ENCODE assay signal across 8 cellular contexts in the genomic region with DNA sequence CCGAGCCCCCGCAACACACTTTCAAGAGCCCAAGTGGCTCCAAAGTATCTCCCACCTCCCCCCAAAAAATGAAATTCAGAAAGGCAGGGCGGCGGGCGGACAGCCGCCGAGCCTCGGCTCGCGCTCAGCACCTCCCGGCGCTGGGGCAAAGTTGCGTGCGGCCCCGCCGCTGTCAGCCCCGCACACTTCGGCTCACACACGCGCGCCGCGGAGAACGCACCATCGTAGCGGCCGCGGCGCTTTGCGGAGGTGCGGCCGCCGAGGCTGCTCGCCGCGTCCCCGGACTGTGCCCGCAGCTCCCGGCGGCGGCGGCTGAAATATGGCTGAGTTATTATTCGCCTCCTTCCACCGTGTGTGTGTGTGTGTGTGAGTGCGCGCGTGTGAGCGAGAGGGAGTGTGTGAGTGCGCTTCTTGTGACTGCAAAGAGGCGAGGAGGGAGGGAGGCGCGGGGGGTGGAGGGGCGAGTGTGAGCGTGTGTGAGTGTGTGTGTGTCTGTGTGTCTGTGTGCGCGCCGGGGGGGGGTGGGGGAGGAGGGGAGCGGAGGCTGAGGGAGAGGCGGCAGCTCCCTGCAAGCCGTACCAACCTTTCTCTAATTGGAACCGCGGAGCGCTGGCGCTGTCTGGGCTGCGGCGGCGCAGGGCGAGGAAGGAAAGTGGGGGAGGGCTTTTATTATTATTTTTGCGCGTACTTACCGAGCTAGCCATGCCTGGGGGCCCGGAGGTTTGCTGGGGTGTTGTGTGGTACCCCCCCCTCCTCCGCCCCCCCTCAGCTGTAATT. TPM values are rescaled to one million over a fixed set of nuclear protein-coding genes. Genes with fewer than 3 reads are reported as not detected.
DNase-seq lines count a peak whose midpoint lies in the region; ATAC-seq and TF ChIP-seq lines count a peak whose summit lies in the region.

No MANE protein-coding gene starts in this region.

- CTCF ChIA-PET in WTC11 (lab: Charles Lee) = interaction anchor here (0.7 to 3.9 kb wide), 15 partner anchors 10 to 1156 kb away, joined by 3 to 40 read pairs (median 4); partner anchors contain the start of gene FOCAD

- peak overlapping the region; percentile 43; the same call in 1 of the 2 replicates for H3K4me2 ChIP-seq in MM.1S (ENCODE audit: low read depth, low read length)

- H3K9ac ChIP-seq in MM.1S (ENCODE audit: low read length) = peak overlapping the region; percentile 64

- H3K79me2 ChIP-seq in MM.1S (ENCODE audit: low read length) = peaks cover 47% of the 10 kb centered on the region

- peak; percentile 89 for DNase-seq in DMS 273 (lab: John Stamatoyannopoulos, UW; ENCODE audit: unreplicated experiment)
- peak; percentile 47 for DNase-seq in MM.1S
- peak; percentile 49 for DNase-seq in WTC11 (ENCODE audit: low spot score)
- peak in 57 of 61 donors; percentile 36 to 90 (median 79) for DNase-seq in caudate nucleus (lab: John Stamatoyannopoulos, UW)
- peak; percentile 80 for DNase-seq in islet precursor cell
- peak; percentile 54 to 56 for DNase-seq in stimulated activated CD4-positive, alpha-beta T cell treated with anti-CD3 and anti-CD28 coated beads, Interleukin-12 subunit alpha, Interleukin-12 subunit beta, amount 100 ng/mL, for 24 hours (ENCODE audit: low read depth in 2 of 2)
- no peak for DNase-seq in A172 (ENCODE audit: low spot score)

- peak overlapping the region; percentile 64 for H3K4me3 ChIP-seq in MM.1S (ENCODE audit: low read length)

- H3F3A ChIP-seq in MM.1S (ENCODE audit: insufficient read depth, low read length) = peaks cover 16% of the 10 kb centered on the region

- H3K4me1 Mint-ChIP-seq in WTC11 = peaks cover 29% of the 10 kb centered on the region

- H2AFZ ChIP-seq in MM.1S (ENCODE audit: low read length) = peak overlapping the region; percentile 67; the same call in 1 of the 2 replicates

- H3K27ac ChIP-seq in MM.1S (ENCODE audit: low read length) (peak overlapping the region; percentile 78; the same call in 1 of the 2 replicates), caudate nucleus (ENCODE audit: low read depth, low read length) (peak overlapping the region; percentile 96)

- no peaks in the 10 kb centered on the region for H3K36me3 Mint-ChIP-seq in WTC11

- no peak for TF ChIP-seq CTCF in MM.1S (IDR thresholded peaks at IDR 0.05; ENCODE audit: low read length)
- no peak for TF ChIP-seq CTCF in WTC11 (IDR thresholded peaks at IDR 0.05)

- peak overlapping the region; percentile 73 for H3K4me3 Mint-ChIP-seq in WTC11

- no peaks in the 10 kb centered on the region for H3K4me1 ChIP-seq in MM.1S (ENCODE audit: low read length)

- H3K27me3 ChIP-seq in MM.1S (replicated peaks; ENCODE audit: insufficient read depth, low read length) = no peaks in the 10 kb centered on the region

- H3K9me3 ChIP-seq in MM.1S (replicated peaks; ENCODE audit: insufficient read depth, low read length) = no peaks in the 10 kb centered on the region

- peak; percentile 17 for ATAC-seq in GM21529 (IDR thresholded peaks at IDR 0.05; ENCODE audit: unreplicated experiment)
- ATAC-seq in WTC11 = peak; percentile 38

- no peaks in the 10 kb centered on the region for H4K20me1 ChIP-seq in MM.1S (ENCODE audit: insufficient read depth, low read length)

- POLR2A ChIA-PET in WTC11 (lab: Charles Lee) = interaction anchor here (0.7 to 1.5 kb wide), 4 partner anchors 37 to 641 kb away, joined by 4 to 10 read pairs (median 4); partner anchors contain the start of gene FOCAD

- H3K9me2 ChIP-seq in MM.1S (replicated peaks; ENCODE audit: insufficient read depth, low read length) = no peaks in the 10 kb centered on the region

- H3K36me3 ChIP-seq in MM.1S (replicated peaks; ENCODE audit: insufficient read depth, low read length) = no peaks in the 10 kb centered on the region

- no peak overlapping the region for H3K27ac Mint-ChIP-seq in WTC11

- peaks cover 62% of the 10 kb centered on the region for H3K27me3 Mint-ChIP-seq in WTC11 (ENCODE audit: low read depth)

- H3K9me3 Mint-ChIP-seq in WTC11 = no peaks in the 10 kb centered on the region

TF ChIP-seq in WTC11, 78 proteins besides CTCF, POLR2A, EP300 and RAD21 (continues in another document):
- TF ChIP-seq ARID4B (CRISPR knock-in tag; IDR thresholded peaks at IDR 0.05; ENCODE audit: borderline replicate concordance) = 0 out of 2 replicates have a peak, but pooled peaks have one; percentile 35
- TF ChIP-seq, protein P1, sequence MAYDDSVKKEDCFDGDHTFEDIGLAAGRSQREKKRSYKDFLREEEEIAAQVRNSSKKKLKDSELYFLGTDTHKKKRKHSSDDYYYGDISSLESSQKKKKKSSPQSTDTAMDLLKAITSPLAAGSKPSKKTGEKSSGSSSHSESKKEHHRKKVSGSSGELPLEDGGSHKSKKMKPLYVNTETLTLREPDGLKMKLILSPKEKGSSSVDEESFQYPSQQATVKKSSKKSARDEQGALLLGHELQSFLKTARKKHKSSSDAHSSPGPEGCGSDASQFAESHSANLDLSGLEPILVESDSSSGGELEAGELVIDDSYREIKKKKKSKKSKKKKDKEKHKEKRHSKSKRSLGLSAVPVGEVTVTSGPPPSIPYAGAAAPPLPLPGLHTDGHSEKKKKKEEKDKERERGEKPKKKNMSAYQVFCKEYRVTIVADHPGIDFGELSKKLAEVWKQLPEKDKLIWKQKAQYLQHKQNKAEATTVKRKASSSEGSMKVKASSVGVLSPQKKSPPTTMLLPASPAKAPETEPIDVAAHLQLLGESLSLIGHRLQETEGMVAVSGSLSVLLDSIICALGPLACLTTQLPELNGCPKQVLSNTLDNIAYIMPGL (CRISPR knock-in tag; IDR thresholded peaks at IDR 0.05) = 0 out of 2 replicates have a peak, but pooled peaks have one; percentile 7
- TF ChIP-seq, protein P2, sequence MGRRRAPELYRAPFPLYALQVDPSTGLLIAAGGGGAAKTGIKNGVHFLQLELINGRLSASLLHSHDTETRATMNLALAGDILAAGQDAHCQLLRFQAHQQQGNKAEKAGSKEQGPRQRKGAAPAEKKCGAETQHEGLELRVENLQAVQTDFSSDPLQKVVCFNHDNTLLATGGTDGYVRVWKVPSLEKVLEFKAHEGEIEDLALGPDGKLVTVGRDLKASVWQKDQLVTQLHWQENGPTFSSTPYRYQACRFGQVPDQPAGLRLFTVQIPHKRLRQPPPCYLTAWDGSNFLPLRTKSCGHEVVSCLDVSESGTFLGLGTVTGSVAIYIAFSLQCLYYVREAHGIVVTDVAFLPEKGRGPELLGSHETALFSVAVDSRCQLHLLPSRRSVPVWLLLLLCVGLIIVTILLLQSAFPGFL (CRISPR knock-in tag; IDR thresholded peaks at IDR 0.05; ENCODE audit: borderline replicate concordance) = no peak
- no peak for TF ChIP-seq ZNF263 (CRISPR knock-in tag; IDR thresholded peaks at IDR 0.05; ENCODE audit: low read depth)
- no peak for TF ChIP-seq ZNF396 (CRISPR knock-in tag; IDR thresholded peaks at IDR 0.05; ENCODE audit: borderline replicate concordance)
- TF ChIP-seq ZNF425 (CRISPR knock-in tag; conservative IDR thresholded peaks at IDR 0.05) = no peak

RNA-seq across cellular contexts. Expression of gene MLLT3, which starts 0.6 kb away (rescaled TPM):
- total RNA-seq in WTC11 (2021) = 7.0 to 11.6 TPM (median 10.0 TPM) in 3 replicates
- 13.0 and 13.6 TPM in 2 replicates for total RNA-seq in A172 (2014; rRNA removed; shearing (Covaris generic))
